Comparison of ENCODE assay signal across 15 cellular contexts in genomic region chr12:116381240-116381743, GRCh38.
A peak's percentile ranks its signal among the peaks of the same experiment; 100 is the strongest.
DNase-seq lines count a peak whose midpoint lies in the region; ATAC-seq and TF ChIP-seq lines count a peak whose summit lies in the region.
"Had no signal": no experiment of that assay in that cellular context is flagged by ENCODE, and none has a peak within 500 bp of the region (broad histone marks: within the 10 kb centered on the region; RNA-seq: fewer than 3 reads in every experiment).

No MANE protein-coding gene starts in this region.

- H3K9me3 ChIP-seq in ES-I3 (ENCODE audit: control insufficient read depth, insufficient read depth, low read length) = no peaks in the 10 kb centered on the region
- H3K9me3 ChIP-seq in SJCRH30 (replicated peaks) = no peaks in the 10 kb centered on the region
- H3K9me3 ChIP-seq in hepatocyte (ENCODE audit: low read depth) = no peaks in the 10 kb centered on the region

- H3K4me1 ChIP-seq in ES-I3 (ENCODE audit: insufficient read depth, low read length) (peaks cover 40% of the 10 kb centered on the region), SJCRH30 (peaks cover 11% of the 10 kb centered on the region), hepatocyte (ENCODE audit: insufficient read depth) (peaks cover 29% of the 10 kb centered on the region)

- peak overlapping the region; percentile 62 for H3K9ac ChIP-seq in ES-I3 (ENCODE audit: low read depth, low read length)

- H3K36me3 ChIP-seq in ES-I3 (ENCODE audit: insufficient read depth, low read length) (no peaks in the 10 kb centered on the region), SJCRH30 (no peaks in the 10 kb centered on the region), hepatocyte (replicated peaks; ENCODE audit: insufficient read depth, low read depth) (no peaks in the 10 kb centered on the region)

- H3K27ac ChIP-seq in SJCRH30 (peak overlapping the region; percentile 37; the same call in 1 of the 2 replicates), hepatocyte (peak overlapping the region; percentile 68)
- H3K27ac ChIP-seq: C4-2B, VCaP had no signal

- H4K20me1 ChIP-seq in hepatocyte (ENCODE audit: insufficient read depth, poor library complexity, severe bottlenecking) = no peaks in the 10 kb centered on the region

- H3K4me3 ChIP-seq in SJCRH30 (peak overlapping the region; percentile 46), hepatocyte (no peak overlapping the region), retinal pigment epithelial cell (ENCODE audit: low read length) (peak overlapping the region; percentile 5)

- no peaks in the 10 kb centered on the region for H3K27me3 ChIP-seq in SJCRH30
- no peaks in the 10 kb centered on the region for H3K27me3 ChIP-seq in hepatocyte

- TF ChIP-seq CTCF in hepatocyte (IDR thresholded peaks at IDR 0.05; ENCODE audit: poor library complexity) = no peak
- TF ChIP-seq CTCF in retinal pigment epithelial cell (conservative IDR thresholded peaks at IDR 0.05; ENCODE audit: low read depth, low read length) = no peak
- TF ChIP-seq CTCF in GM10266 (IDR thresholded peaks at IDR 0.05; ENCODE audit: control insufficient read depth, insufficient read depth, low read depth, missing control alignments) = no peak

- no peaks in the 10 kb centered on the region for H3K9me2 ChIP-seq in hepatocyte (replicated peaks; ENCODE audit: insufficient read depth)

- DNase-seq in SJCRH30 = peak in 1 of 2 experiments; percentile 12
- no peak for DNase-seq in hepatocyte (ENCODE audit: low spot score)
- no peak for DNase-seq in retinal pigment epithelial cell (ENCODE audit: low read depth)
- DNase-seq in NCI-H226 = no peak
- DNase-seq in RKO (ENCODE audit: low spot score) = no peak
- no peak for DNase-seq in GM10266 (ENCODE audit: extremely low spot score)
- DNase-seq: activated naive CD4-positive, alpha-beta T cell treated with anti-CD3 and anti-CD28 coated beads for 36 hours; caudate nucleus; NCI-H1930; SIG-M5; stimulated activated CD4-positive, alpha-beta T cell treated with anti-CD3 and anti-CD28 coated beads, Interleukin-2, amount 100 ng/mL, for 24 hours had no signal

- H3K4me2 ChIP-seq in hepatocyte = peak overlapping the region; percentile 62

- no peak for ATAC-seq in GM21717 (IDR thresholded peaks at IDR 0.05; ENCODE audit: unreplicated experiment)

- 34% methylated on average over 14 of the region's 14 CpGs for WGBS in hepatocyte (ENCODE audit: low lambda C conversion rate, missing lambda C conversion rate)

- H2AFZ ChIP-seq in hepatocyte = peak overlapping the region; percentile 1

- H3K79me2 ChIP-seq in hepatocyte = no peaks in the 10 kb centered on the region
